10 cellular contexts compared by ENCODE assay signal in genomic region chr11:697811-698311, GRCh38. TPM values are rescaled to one million over a fixed set of nuclear protein-coding genes. Genes with fewer than 3 reads are reported as not detected.
DNase-seq lines count a peak whose midpoint lies in the region; ATAC-seq and TF ChIP-seq lines count a peak whose summit lies in the region.
"Had no signal": no experiment of that assay in that cellular context is flagged by ENCODE, and none has a peak within 500 bp of the region (broad histone marks: within the 10 kb centered on the region; RNA-seq: fewer than 3 reads in every experiment).

No MANE protein-coding gene starts in this region.

- TF ChIP-seq POLR2A in breast epithelium (IDR thresholded peaks at IDR 0.05) = no peak

- no peak for ATAC-seq in naive thymus-derived CD8-positive, alpha-beta T cell
- ATAC-seq in GM21576 (IDR thresholded peaks at IDR 0.05; ENCODE audit: unreplicated experiment) = no peak
- ATAC-seq in GM21381 (IDR thresholded peaks at IDR 0.05; ENCODE audit: unreplicated experiment) = no peak

- intact Hi-C loops in breast epithelium (cut with DNase I; ENCODE audit: low total_unique reads) = no loop called here

- H3K4me1 Mint-ChIP-seq in naive thymus-derived CD8-positive, alpha-beta T cell = peaks cover 18 to 40% (median 30%) of the 10 kb centered on the region in 4 donors

- peak overlapping the region; percentile 43 to 98 (median 86) for H3K27ac Mint-ChIP-seq in naive thymus-derived CD8-positive, alpha-beta T cell

- no peaks in the 10 kb centered on the region for H3K27me3 ChIP-seq in breast epithelium

- peaks cover 13 to 35% of the 10 kb centered on the region in 2 donors for H3K4me1 ChIP-seq in breast epithelium

- DNase-seq in CD1c-positive myeloid dendritic cell (ENCODE audit: extremely low spot score) (peak; percentile 32), Kasumi-1 (lab: John Stamatoyannopoulos, UW) (peak; percentile 27 to 48), breast epithelium (ENCODE audit: low spot score in 2 of 2) (no peak), SKM-1 treated with dmso at 0.1 percent for 144 hours (lab: John Stamatoyannopoulos, UW; ENCODE audit: unreplicated experiment) (no peak), globus pallidus (ENCODE audit: low spot score) (no peak)
- DNase-seq in naive thymus-derived CD8-positive, alpha-beta T cell = no peak
- DNase-seq: NCI-H1105 treated with DMSO at 0.1 percent for 48 hours; stimulated activated CD4-positive, alpha-beta T cell treated with anti-CD3 and anti-CD28 coated beads, Interleukin-2, amount 100 ng/mL, for 24 hours had no signal

- H3K27me3 Mint-ChIP-seq in naive thymus-derived CD8-positive, alpha-beta T cell = no peaks in the 10 kb centered on the region

- H3K9me3 Mint-ChIP-seq in naive thymus-derived CD8-positive, alpha-beta T cell = no peaks in the 10 kb centered on the region

- no peak for TF ChIP-seq CTCF in breast epithelium (IDR thresholded peaks at IDR 0.05)

- no peaks in the 10 kb centered on the region for H3K9me3 ChIP-seq in breast epithelium

- POLR2A ChIA-PET in naive thymus-derived CD8-positive, alpha-beta T cell (lab: Charles Lee) = interaction anchor here (0.7 to 8.7 kb wide), 5 partner anchors 9 to 143 kb away, joined by 3 to 109 read pairs (median 3); partner anchors contain the start of gene PHRF1

- H3K36me3 ChIP-seq in breast epithelium = no peaks in the 10 kb centered on the region

- peak overlapping the region in 2 of 3 donors; percentile 89 to 90 for H3K4me3 ChIP-seq in breast epithelium

- H3K4me3 Mint-ChIP-seq in naive thymus-derived CD8-positive, alpha-beta T cell = peak overlapping the region; percentile 25 to 85 (median 62)

- H3K36me3 Mint-ChIP-seq in naive thymus-derived CD8-positive, alpha-beta T cell = peaks cover 0 to 17% (median 3%) of the 10 kb centered on the region in 3 donors

- peak overlapping the region; percentile 100 for H3K27ac ChIP-seq in breast epithelium

RNA-seq across cellular contexts. Expression of gene TMEM80, which starts 2.2 kb away (rescaled TPM):
- 10 to 100 TPM; 25.9 to 51.8 (median 29.1) TPM for total RNA-seq in breast epithelium
- total RNA-seq in naive thymus-derived CD8-positive, alpha-beta T cell = 10 to 100 TPM; 46.0 to 49.2 TPM
- polyA plus RNA-seq in naive thymus-derived CD8-positive, alpha-beta T cell = 10 to 100 TPM; 22.2 to 44.6 (median 32.4) TPM

RNA-seq across cellular contexts. Expression of gene DEAF1, which starts 2.8 kb away (rescaled TPM):
- 10 to 100 TPM; 25.3 to 42.6 (median 39.8) TPM for total RNA-seq in breast epithelium
- 10 to 100 TPM; 46.5 to 51.0 TPM for total RNA-seq in naive thymus-derived CD8-positive, alpha-beta T cell
- 10 to 100 TPM; 27.0 to 58.2 (median 27.9) TPM for polyA plus RNA-seq in naive thymus-derived CD8-positive, alpha-beta T cell

RNA-seq across cellular contexts. Expression of gene EPS8L2, which starts 8.2 kb away (rescaled TPM):
- 100 to 1,000 TPM in 2 of 3 donors, 1 to 10 TPM in 1; 6.1 to 151 (median 115) TPM for total RNA-seq in breast epithelium
- total RNA-seq in naive thymus-derived CD8-positive, alpha-beta T cell = 1 to 10 TPM; 8.2 to 9.7 TPM
- 10 to 100 TPM in 2 of 3 donors, 1 to 10 TPM in 1; 9.6 to 20.4 (median 14.8) TPM for polyA plus RNA-seq in naive thymus-derived CD8-positive, alpha-beta T cell

RNA-seq across cellular contexts. Expression of gene TALDO1, which starts 49.4 kb away (rescaled TPM):
- total RNA-seq in breast epithelium = 100 to 1,000 TPM; 137 to 239 (median 141) TPM
- total RNA-seq in naive thymus-derived CD8-positive, alpha-beta T cell = 100 to 1,000 TPM; 120 to 124 TPM
- polyA plus RNA-seq in naive thymus-derived CD8-positive, alpha-beta T cell = 100 to 1,000 TPM; 160 to 173 (median 166) TPM

Comparison
In these comparisons a context has a peak if more than half of its experiments do, and no peak if none do; other contexts are left out.
1. DNase-seq: peak in CD1c-positive myeloid dendritic cell (single experiment) and Kasumi-1 (2 of 2); none in breast epithelium (0 of 2), naive thymus-derived CD8-positive, alpha-beta T cell (0 of 10), SKM-1 treated with dmso at 0.1 percent for 144 hours (single experiment) and globus pallidus (single experiment).